In genomic region chr12:5515458-5515857, GRCh38 we compare ENCODE assay signal across 26 cellular contexts.
DNase-seq lines count a peak whose midpoint lies in the region; FAIRE-seq and TF ChIP-seq lines count a peak whose summit lies in the region.
"Had no signal": no experiment of that assay in that cellular context is flagged by ENCODE, and none has a peak within 500 bp of the region (broad histone marks: within the 10 kb centered on the region; RNA-seq: fewer than 3 reads in every experiment).

No MANE protein-coding gene starts in this region.

- no peak overlapping the region for H3K27ac ChIP-seq in astrocyte (ENCODE audit: low read depth, low read length)
- H3K27ac ChIP-seq: A549; BLaER1 treated with 17β-estradiol and CSF1 and Interleukin-3, amounts not matched to agents 10 nM and 100 nM; GM23248 had no signal

- H3K9ac ChIP-seq in astrocyte (ENCODE audit: low read length), result no peak overlapping the region
- H3K9ac ChIP-seq: BLaER1 treated with 17β-estradiol and CSF1 and Interleukin-3, amounts not matched to agents 10 nM and 100 nM; GM23248 had no signal

- peaks cover 2% of the 10 kb centered on the region for H3K27me3 ChIP-seq in astrocyte (ENCODE audit: insufficient read depth, low read length)
- H3K27me3 ChIP-seq: BLaER1 treated with 17β-estradiol and CSF1 and Interleukin-3, amounts not matched to agents 10 nM and 100 nM had no signal

- H3K4me1 Mint-ChIP-seq in astrocyte (ENCODE audit: low read depth, unreplicated experiment), result no peaks in the 10 kb centered on the region
- H3K4me1 Mint-ChIP-seq in MCF 10A (ENCODE audit: insufficient read depth, unreplicated experiment), result no peaks in the 10 kb centered on the region
- H3K4me1 Mint-ChIP-seq: CD14-positive monocyte had no signal

- no peaks in the 10 kb centered on the region for H3K36me3 ChIP-seq in astrocyte (ENCODE audit: insufficient read depth, low read length)
- H3K36me3 ChIP-seq: BE2C; BLaER1 treated with 17β-estradiol and CSF1 and Interleukin-3, amounts not matched to agents 10 nM and 100 nM had no signal

- DNase-seq in D721Med (ENCODE audit: insufficient read length, low spot score) (no peak), astrocyte (ENCODE audit: low read depth) (no peak), islet precursor cell (peak; percentile 30), NCI-H2171 treated with DMSO at 0.1 percent for 48 hours (lab: John Stamatoyannopoulos, UW) (no peak), MCF 10A (ENCODE audit: unreplicated experiment) (no peak), NK-92 (lab: John Stamatoyannopoulos, UW; ENCODE audit: unreplicated experiment) (no peak), CD1c-positive myeloid dendritic cell (ENCODE audit: extremely low spot score) (no peak)
- DNase-seq: 8988T; ACHN; AML-193; BE2C; CD4-positive, alpha-beta memory T cell; COR-L47; DMS 273 treated with DMSO at 0.1 percent for 48 hours; DMS79; EL; GDM1; GM23248; H7; HCEC 1CT had no signal

- H4K20me1 ChIP-seq in astrocyte (ENCODE audit: insufficient read depth, low read length), result no peaks in the 10 kb centered on the region
- H4K20me1 ChIP-seq: BLaER1 treated with 17β-estradiol and CSF1 and Interleukin-3, amounts not matched to agents 10 nM and 100 nM had no signal

- H2AFZ ChIP-seq in astrocyte (ENCODE audit: low read depth, low read length), result no peak overlapping the region
- H2AFZ ChIP-seq: GM23248 had no signal

- BruUV-seq in MCF 10A (replicated peaks; lab: Mats Ljungman, UMichigan), result no TSS peak

- H3K4me3 ChIP-seq in astrocyte (ENCODE audit: insufficient read depth, low read depth, low read length), result no peak overlapping the region
- H3K4me3 ChIP-seq: A549; BLaER1 treated with 17β-estradiol and CSF1 and Interleukin-3, amounts not matched to agents 10 nM and 100 nM; GM12878; GM23248 had no signal

- no peaks in the 10 kb centered on the region for H3K79me2 ChIP-seq in astrocyte (ENCODE audit: insufficient read depth, low read length)

- intact Hi-C loops in MCF 10A (cut with micrococcal nuclease), result no loop called here

- POLR2A ChIA-PET in MCF 10A (lab: Yijun Ruan, JAX), result no interaction called here

- H3K27ac Mint-ChIP-seq in astrocyte (ENCODE audit: unreplicated experiment) (no peak overlapping the region), MCF 10A (ENCODE audit: low read depth, unreplicated experiment) (no peak overlapping the region)
- H3K27ac Mint-ChIP-seq: CD14-positive monocyte; CD4-positive, alpha-beta memory T cell had no signal

- peaks cover 2% of the 10 kb centered on the region for H3K36me3 Mint-ChIP-seq in astrocyte (ENCODE audit: low read depth, unreplicated experiment)
- peaks cover 6% of the 10 kb centered on the region for H3K36me3 Mint-ChIP-seq in MCF 10A (ENCODE audit: insufficient read depth, unreplicated experiment)
- H3K36me3 Mint-ChIP-seq: CD14-positive monocyte; CD4-positive, alpha-beta memory T cell had no signal

- peaks cover 37% of the 10 kb centered on the region for H3K27me3 Mint-ChIP-seq in astrocyte (ENCODE audit: low read depth, unreplicated experiment)
- H3K27me3 Mint-ChIP-seq in MCF 10A (ENCODE audit: insufficient read depth, unreplicated experiment), result no peaks in the 10 kb centered on the region

- CTCF ChIA-PET in MCF 10A (lab: Yijun Ruan, JAX), result no interaction called here

- H3K4me2 ChIP-seq in astrocyte (ENCODE audit: low read length), result no peak overlapping the region
- H3K4me2 ChIP-seq: A549; BLaER1 treated with 17β-estradiol and CSF1 and Interleukin-3, amounts not matched to agents 10 nM and 100 nM had no signal

- FAIRE-seq in D721Med (lab: Jason Lieb, UNC) (peak; percentile 82), astrocyte (lab: Jason Lieb, UNC) (peak; percentile 47)
- FAIRE-seq: A549, GM12878, GM19239, H1 had no signal

- H3K9me3 Mint-ChIP-seq in astrocyte (ENCODE audit: unreplicated experiment) (no peaks in the 10 kb centered on the region), MCF 10A (ENCODE audit: unreplicated experiment) (peaks cover 46% of the 10 kb centered on the region)
- H3K9me3 Mint-ChIP-seq: CD14-positive monocyte had no signal

- no peaks in the 10 kb centered on the region for H3K9me3 ChIP-seq in astrocyte (ENCODE audit: insufficient read depth, low read depth, low read length)
- H3K9me3 ChIP-seq: A549; BE2C; BLaER1 treated with 17β-estradiol and CSF1 and Interleukin-3, amounts not matched to agents 10 nM and 100 nM had no signal

- H3K4me3 Mint-ChIP-seq in astrocyte (ENCODE audit: unreplicated experiment), result no peak overlapping the region
- H3K4me3 Mint-ChIP-seq in MCF 10A (ENCODE audit: unreplicated experiment), result no peak overlapping the region
- H3K4me3 Mint-ChIP-seq: CD14-positive monocyte; CD4-positive, alpha-beta memory T cell had no signal

- TF ChIP-seq CTCF in D721Med (IDR thresholded peaks at IDR 0.05; ENCODE audit: insufficient read depth, missing control alignments) (no peak), astrocyte (IDR thresholded peaks at IDR 0.05; ENCODE audit: insufficient read depth, low read depth, low read length) (no peak), MCF 10A (IDR thresholded peaks at IDR 0.05; ENCODE audit: unreplicated experiment) (no peak)

- no peaks in the 10 kb centered on the region for H3K4me1 ChIP-seq in astrocyte (ENCODE audit: insufficient read depth, low read length)
- H3K4me1 ChIP-seq: A549; BE2C; BLaER1 treated with 17β-estradiol and CSF1 and Interleukin-3, amounts not matched to agents 10 nM and 100 nM had no signal
